16 cellular contexts compared by ENCODE assay signal in genomic region chr11:76048763-76049162, GRCh38.
A peak's percentile ranks its signal among the peaks of the same experiment; 100 is the strongest.
DNase-seq lines count a peak whose midpoint lies in the region; ATAC-seq, FAIRE-seq and TF ChIP-seq lines count a peak whose summit lies in the region.
"Had no signal": no experiment of that assay in that cellular context is flagged by ENCODE, and none has a peak within 500 bp of the region (broad histone marks: within the 10 kb centered on the region; RNA-seq: fewer than 3 reads in every experiment).

No MANE protein-coding gene starts in this region.

- no peak for ATAC-seq in GM12878
- ATAC-seq: T-helper 17 cell had no signal

- no peak overlapping the region for H3K4me2 ChIP-seq in GM12878 (ENCODE audit: control insufficient read depth, insufficient read depth)
- H3K4me2 ChIP-seq: PC-9 had no signal

- no peak for TF ChIP-seq EP300 in GM12878 (IDR thresholded peaks at IDR 0.05; ENCODE audit: borderline replicate concordance in 1 of 2, control insufficient read depth in 1 of 2, low read depth in 2 of 2, low read length in 2 of 2)
- TF ChIP-seq EP300 in stomach (IDR thresholded peaks at IDR 0.05) = no peak

- no peak overlapping the region for H3K27ac ChIP-seq in GM12878 (ENCODE audit: control insufficient read depth, insufficient read depth)
- no peak overlapping the region for H3K27ac ChIP-seq in testis
- H3K27ac ChIP-seq in stomach = no peak overlapping the region
- no peak overlapping the region for H3K27ac ChIP-seq in effector memory CD4-positive, alpha-beta T cell (ENCODE audit: insufficient read depth, low read length, poor library complexity, severe bottlenecking)
- H3K27ac ChIP-seq: PC-9, right atrium auricular region, thoracic aorta had no signal

- 99% methylated on average over 5 of the region's 5 CpGs for WGBS in GM12878 (ENCODE audit: insufficient coverage, insufficient replicate concordance, low lambda C conversion rate, missing lambda C conversion rate)
- 98% methylated on average over 5 of the region's 5 CpGs for WGBS in testis, 2 donors
- WGBS in stomach, 5 donors = 95 to 99% (median 98%) methylated on average over 5 of the region's 5 CpGs

- H3K36me3 ChIP-seq in GM12878 (ENCODE audit: control insufficient read depth in 2 of 2, insufficient read depth in 2 of 2, low read length in 1 of 2) (peaks cover 2 to 6% of the 10 kb centered on the region in 2 experiments; a peak in 3 of 4 replicates), testis (ENCODE audit: low read depth, missing control alignments) (no peaks in the 10 kb centered on the region), stomach (peaks cover 0 to 6% (median 0%) of the 10 kb centered on the region in 4 donors)
- H3K36me3 ChIP-seq in effector memory CD4-positive, alpha-beta T cell (ENCODE audit: control insufficient read depth, insufficient read depth, low read length) = no peaks in the 10 kb centered on the region
- H3K36me3 ChIP-seq: right atrium auricular region, thoracic aorta had no signal

- in situ Hi-C loops in GM12878 (cut with MboI) = no loop called here

- no peaks in the 10 kb centered on the region for H3K27me3 ChIP-seq in GM12878 (replicated peaks in 1 of 2; ENCODE audit: control insufficient read depth in 2 of 2, insufficient read depth in 2 of 2, low read length in 1 of 2)
- no peaks in the 10 kb centered on the region for H3K27me3 ChIP-seq in testis
- no peaks in the 10 kb centered on the region for H3K27me3 ChIP-seq in stomach
- H3K27me3 ChIP-seq in effector memory CD4-positive, alpha-beta T cell (replicated peaks; ENCODE audit: control insufficient read depth, insufficient read depth, low read length, poor library complexity, severe bottlenecking) = no peaks in the 10 kb centered on the region
- H3K27me3 ChIP-seq: right atrium auricular region had no signal

- intact Hi-C loops in GM12878 (cut with micrococcal nuclease; ENCODE audit: unreplicated experiment) (no loop called here), testis (cut with DNase I; ENCODE audit: low total_unique reads) (no loop called here), stomach (cut with DNase I; ENCODE audit: low total_unique reads) (no loop called here), MCF 10A (cut with micrococcal nuclease) (no loop called here)

- TF ChIP-seq POLR2A in GM12878 (IDR thresholded peaks at IDR 0.05; ENCODE audit: low read depth, low read length) (no peak), testis (IDR thresholded peaks at IDR 0.05) (no peak), stomach (IDR thresholded peaks at IDR 0.05) (no peak)

- CTCF ChIA-PET in GM12878 (lab: Yijun Ruan, JAX) = interaction anchor here (0.6 to 1.3 kb wide), 2 partner anchors 50 to 151 kb away, joined by 3 read pairs; no protein-coding TSS in a partner anchor
- CTCF ChIA-PET in MCF 10A (lab: Yijun Ruan, JAX) = interaction anchor here (1.1 to 1.4 kb wide), 2 partner anchors 103 to 151 kb away, joined by 3 to 4 read pairs; no protein-coding TSS in a partner anchor

- H3K9me3 ChIP-seq in GM12878 (replicated peaks; ENCODE audit: control insufficient read depth, insufficient read depth, low read length) = peaks cover 11% of the 10 kb centered on the region
- no peaks in the 10 kb centered on the region for H3K9me3 ChIP-seq in testis
- no peaks in the 10 kb centered on the region for H3K9me3 ChIP-seq in stomach
- H3K9me3 ChIP-seq in effector memory CD4-positive, alpha-beta T cell (ENCODE audit: control insufficient read depth, low read length) = peaks cover 6% of the 10 kb centered on the region
- H3K9me3 ChIP-seq: right atrium auricular region, thoracic aorta had no signal

- POLR2A ChIA-PET in GM12878 (lab: Charles Lee) (interaction anchor here (1.3 kb wide), 1 partner anchor 14 kb away, joined by 4 read pairs; no protein-coding TSS in a partner anchor), MCF 10A (lab: Yijun Ruan, JAX) (no interaction called here)

- no peaks in the 10 kb centered on the region for H4K20me1 ChIP-seq in GM12878 (ENCODE audit: control insufficient read depth, insufficient read depth)

- TF ChIP-seq CTCF in GM12878 (IDR thresholded peaks at IDR 0.05 in 2 of 3, conservative IDR thresholded peaks at IDR 0.05 in 1 of 3; ENCODE audit: control insufficient read depth in 2 of 3, extremely low read depth in 1 of 3, insufficient read depth in 1 of 3, low read depth in 3 of 3, low read length in 3 of 3) (no peak), testis (IDR thresholded peaks at IDR 0.05) (no peak), stomach (IDR thresholded peaks at IDR 0.05) (no peak), MCF 10A (IDR thresholded peaks at IDR 0.05; ENCODE audit: unreplicated experiment) (no peak)

- H3K9me3 Mint-ChIP-seq in MCF 10A (ENCODE audit: unreplicated experiment) = peaks cover 9% of the 10 kb centered on the region

- no peaks in the 10 kb centered on the region for H3K4me1 Mint-ChIP-seq in MCF 10A (ENCODE audit: insufficient read depth, unreplicated experiment)
- H3K4me1 Mint-ChIP-seq: T-helper 17 cell had no signal

- peak; percentile 20 for DNase-seq in stimulated activated CD4-positive, alpha-beta T cell treated with anti-CD3 and anti-CD28 coated beads, Interleukin-15, amount 100 ng/mL, for 24 hours
- DNase-seq in stimulated activated CD4-positive, alpha-beta T cell treated with anti-CD3 and anti-CD28 coated beads, Interleukin-2, amount 100 ng/mL, for 48 hours = no peak
- DNase-seq in NCI-H2029 treated with DMSO at 0.1 percent for 48 hours (lab: John Stamatoyannopoulos, UW) (peak; percentile 61), GM12878 (ENCODE audit: low read depth, low spot score) (no peak), testis (peak; percentile 25), stomach (no peak), MCF 10A (ENCODE audit: unreplicated experiment) (no peak)
- DNase-seq in effector memory CD4-positive, alpha-beta T cell = no peak
- DNase-seq: dermis blood vessel endothelial cell, NCI-H1105, PC-9, T-helper 17 cell had no signal

- no peak overlapping the region for H3K27ac Mint-ChIP-seq in MCF 10A (ENCODE audit: low read depth, unreplicated experiment)
- H3K27ac Mint-ChIP-seq: CD4-positive, alpha-beta T cell; T-helper 17 cell had no signal

- H3K36me3 Mint-ChIP-seq in MCF 10A (ENCODE audit: insufficient read depth, unreplicated experiment) = peaks cover 6% of the 10 kb centered on the region

- BruUV-seq in GM12878 (replicated peaks; lab: Mats Ljungman, UMichigan) (no TSS peak), MCF 10A (replicated peaks; lab: Mats Ljungman, UMichigan) (no TSS peak)

- RAD21 ChIA-PET in GM12878 (lab: Charles Lee; ENCODE audit: unreplicated experiment) = no interaction called here

- no peak for TF ChIP-seq RAD21 in GM12878 (IDR thresholded peaks at IDR 0.05; ENCODE audit: insufficient read depth, low read depth, low read length)

- no peaks in the 10 kb centered on the region for H3K79me2 ChIP-seq in GM12878 (ENCODE audit: control insufficient read depth, insufficient read depth, low read length)

- SMC1A ChIA-PET in GM12878 (lab: Charles Lee; ENCODE audit: uncharacterized antibody, unreplicated experiment) = interaction anchor here (0.7 to 1.6 kb wide), 2 partner anchors 10 to 22 kb away, joined by 4 to 7 read pairs; no protein-coding TSS in a partner anchor

- no peak for FAIRE-seq in GM12878 (lab: Jason Lieb, UNC)
- FAIRE-seq: islet of Langerhans had no signal

- H3K4me1 ChIP-seq in GM12878 (ENCODE audit: control insufficient read depth, insufficient read depth, low read length) = no peaks in the 10 kb centered on the region
- no peaks in the 10 kb centered on the region for H3K4me1 ChIP-seq in testis
- H3K4me1 ChIP-seq in stomach = peaks cover 0 to 12% (median 10%) of the 10 kb centered on the region in 4 donors
- no peaks in the 10 kb centered on the region for H3K4me1 ChIP-seq in effector memory CD4-positive, alpha-beta T cell (ENCODE audit: control insufficient read depth, insufficient read depth, low read length, poor library complexity, severe bottlenecking)
- H3K4me1 ChIP-seq: right atrium auricular region had no signal

- H3K9ac ChIP-seq in GM12878 (ENCODE audit: control insufficient read depth, insufficient read depth, low read length) = no peak overlapping the region

- H3K4me3 ChIP-seq in GM12878 (no peak overlapping the region), testis (no peak overlapping the region), stomach (no peak overlapping the region)
- H3K4me3 ChIP-seq in effector memory CD4-positive, alpha-beta T cell (ENCODE audit: insufficient read depth, low read depth, low read length, poor library complexity, severe bottlenecking) = no peak overlapping the region
- H3K4me3 ChIP-seq: PC-9, right atrium auricular region, thoracic aorta had no signal

- H2AFZ ChIP-seq in GM12878 (ENCODE audit: control insufficient read depth, low read depth, low read length) = no peak overlapping the region
- H2AFZ ChIP-seq: PC-9 had no signal

- no peaks in the 10 kb centered on the region for H3K27me3 Mint-ChIP-seq in MCF 10A (ENCODE audit: insufficient read depth, unreplicated experiment)
- H3K27me3 Mint-ChIP-seq: CD4-positive, alpha-beta T cell; T-helper 17 cell had no signal

- H3K4me3 Mint-ChIP-seq in MCF 10A (ENCODE audit: unreplicated experiment) = no peak overlapping the region
- H3K4me3 Mint-ChIP-seq: CD4-positive, alpha-beta T cell; T-helper 17 cell had no signal

TF ChIP-seq in GM12878, 131 proteins besides CTCF, POLR2A, EP300 and RAD21 (continues in another document):
- TF ChIP-seq CEBPZ (IDR thresholded peaks at IDR 0.05; ENCODE audit: low read depth, low read length) (peak; percentile 76), DPF2 (IDR thresholded peaks at IDR 0.05) (no peak)

Comparison
In these comparisons a context has a peak if more than half of its experiments do, and no peak if none do; other contexts are left out.
1. DNase-seq: peak in stimulated activated CD4-positive, alpha-beta T cell treated with anti-CD3 and anti-CD28 coated beads, Interleukin-15, amount 100 ng/mL, for 24 hours (single experiment), NCI-H2029 treated with DMSO at 0.1 percent for 48 hours (single experiment) and testis (single experiment); none in stimulated activated CD4-positive, alpha-beta T cell treated with anti-CD3 and anti-CD28 coated beads, Interleukin-2, amount 100 ng/mL, for 48 hours (0 of 2), GM12878 (single experiment), stomach (single experiment), effector memory CD4-positive, alpha-beta T cell (0 of 3) and MCF 10A (single experiment).